ENCODE assay signal across 9 cellular contexts in the genomic region with DNA sequence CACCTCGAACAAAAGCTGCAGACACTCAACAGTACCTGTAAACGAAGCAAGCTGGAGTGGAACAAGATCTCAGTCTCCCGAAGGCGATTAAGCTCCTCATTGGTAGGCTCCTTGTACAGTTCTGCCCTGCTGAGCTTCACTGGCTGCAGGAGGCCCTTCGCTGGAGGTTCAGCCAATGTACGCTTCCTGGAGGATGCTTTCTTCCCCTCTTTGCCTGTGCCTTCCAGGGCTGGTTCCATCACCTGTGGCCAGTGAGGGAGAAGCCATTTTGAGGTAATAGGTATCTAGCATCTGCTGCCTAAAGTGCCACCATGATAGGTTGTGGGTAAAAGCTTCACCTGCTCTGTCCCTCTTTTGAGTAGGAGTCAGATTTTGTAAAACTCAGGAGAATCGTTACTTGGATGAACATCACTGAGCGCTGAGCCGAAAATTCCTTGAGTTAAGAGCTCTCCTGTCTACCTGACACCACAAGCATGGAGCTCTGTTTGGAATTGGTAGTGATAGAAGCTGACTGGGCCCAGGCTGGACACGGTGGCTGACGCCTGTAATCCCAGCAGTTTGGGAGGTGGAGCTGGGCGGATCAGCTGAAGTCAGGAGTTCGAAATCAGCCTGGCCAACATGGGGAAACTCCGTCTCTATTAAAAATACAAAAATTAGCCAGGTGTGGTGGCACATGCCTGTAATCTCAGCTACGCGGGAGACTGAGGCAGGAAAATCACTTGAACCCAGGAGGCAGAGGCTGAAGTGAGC. TPM values are rescaled to one million over a fixed set of nuclear protein-coding genes. Genes with fewer than 3 reads are reported as not detected.
DNase-seq lines count a peak whose midpoint lies in the region; ATAC-seq and TF ChIP-seq lines count a peak whose summit lies in the region.
"Had no signal": no experiment of that assay in that cellular context is flagged by ENCODE, and none has a peak within 500 bp of the region (broad histone marks: within the 10 kb centered on the region; RNA-seq: fewer than 3 reads in every experiment).

No MANE protein-coding gene starts in this region.

- peaks cover 42% of the 10 kb centered on the region for H3K36me3 Mint-ChIP-seq in MCF 10A (ENCODE audit: insufficient read depth, unreplicated experiment)

- DNase-seq in AG09309 (ENCODE audit: low read depth) = no peak
- DNase-seq in MCF 10A (ENCODE audit: unreplicated experiment) = no peak
- DNase-seq in NCI-H345 treated with DMSO at 0.1 percent for 48 hours (lab: John Stamatoyannopoulos, UW; ENCODE audit: unreplicated experiment) = no peak
- DNase-seq in NCI-H2081 treated with DMSO at 0.1 percent for 48 hours (lab: John Stamatoyannopoulos, UW) = no peak
- DNase-seq in activated CD4-positive, CD25-positive, alpha-beta regulatory T cell treated with anti-CD3 and anti-CD28 coated beads, Interleukin-2, amount 50 U/mL, for 72 hours = no peak
- DNase-seq: nucleus accumbens had no signal

- peak overlapping the region; percentile 89 for H3K27ac Mint-ChIP-seq in MCF 10A (ENCODE audit: low read depth, unreplicated experiment)

- no peak for ATAC-seq in HG02588 (IDR thresholded peaks at IDR 0.05; ENCODE audit: unreplicated experiment)

- H3K4me3 ChIP-seq in AG09309 (ENCODE audit: control insufficient read depth, low read depth, low read length) = peak overlapping the region; percentile 88
- peak overlapping the region; percentile 87 for H3K4me3 ChIP-seq in HUES6 (ENCODE audit: low read depth, low read length)
- H3K4me3 ChIP-seq in muscle layer of duodenum (ENCODE audit: low read depth in 1 of 2, low read length in 2 of 2) = peak overlapping the region; percentile 95 to 100

- H3K9me3 ChIP-seq in HUES6 (ENCODE audit: control insufficient read depth, insufficient read depth, low read depth, low read length) (no peaks in the 10 kb centered on the region), muscle layer of duodenum (ENCODE audit: control insufficient read depth in 1 of 2, low read length in 2 of 2) (no peaks in the 10 kb centered on the region)

- POLR2A ChIA-PET in MCF 10A (lab: Yijun Ruan, JAX) = interaction anchor here (0.8 to 2.6 kb wide), 6 partner anchors 12 to 182 kb away, joined by 3 to 21 read pairs (median 6); a partner anchor contains a TSS

- H3K27me3 ChIP-seq in HUES6 (ENCODE audit: control insufficient read depth, insufficient read depth, low read length) (no peaks in the 10 kb centered on the region), muscle layer of duodenum (ENCODE audit: low read depth, low read length) (no peaks in the 10 kb centered on the region)

- H3K36me3 ChIP-seq in HUES6 (ENCODE audit: control insufficient read depth, insufficient read depth, low read length) (peaks cover 47% of the 10 kb centered on the region), muscle layer of duodenum (ENCODE audit: control insufficient read depth in 1 of 2, insufficient read depth in 2 of 2, low read length in 2 of 2) (peaks cover 39 to 47% of the 10 kb centered on the region in 2 donors)

- BruUV-seq in MCF 10A (replicated peaks; lab: Mats Ljungman, UMichigan) = no TSS peak

- no peaks in the 10 kb centered on the region for H3K27me3 Mint-ChIP-seq in MCF 10A (ENCODE audit: insufficient read depth, unreplicated experiment)

- H3K4me1 ChIP-seq in HUES6 (ENCODE audit: control insufficient read depth, insufficient read depth, low read length) (no peaks in the 10 kb centered on the region), muscle layer of duodenum (ENCODE audit: control insufficient read depth in 1 of 2, insufficient read depth in 2 of 2, low read length in 2 of 2) (peaks cover 7 to 17% of the 10 kb centered on the region in 2 donors)

- H3K27ac ChIP-seq in HUES6 (ENCODE audit: low read depth, low read length) = no peak overlapping the region
- no peak overlapping the region for H3K27ac ChIP-seq in muscle layer of duodenum (ENCODE audit: low read length)

- no peaks in the 10 kb centered on the region for H3K9me3 Mint-ChIP-seq in MCF 10A (ENCODE audit: unreplicated experiment)

- intact Hi-C loops in MCF 10A (cut with micrococcal nuclease) = loop anchor here (2.0 kb wide), 1 partner anchor 50 kb away; no protein-coding TSS in a partner anchor

- H3K4me1 Mint-ChIP-seq in MCF 10A (ENCODE audit: insufficient read depth, unreplicated experiment) = peaks cover 10% of the 10 kb centered on the region

- peak overlapping the region; percentile 97 for H3K4me3 Mint-ChIP-seq in MCF 10A (ENCODE audit: unreplicated experiment)

- CTCF ChIA-PET in MCF 10A (lab: Yijun Ruan, JAX) = interaction anchor here (0.6 to 3.8 kb wide), 14 partner anchors 8 to 363 kb away, joined by 3 to 33 read pairs (median 4); a partner anchor contains a TSS

- H3K9ac ChIP-seq in HUES6 (ENCODE audit: low read length) = no peak overlapping the region

- no peak for TF ChIP-seq CTCF in AG09309 (IDR thresholded peaks at IDR 0.05; ENCODE audit: control insufficient read depth, insufficient read depth, low read depth, low read length, missing control alignments)
- TF ChIP-seq CTCF in MCF 10A (IDR thresholded peaks at IDR 0.05; ENCODE audit: unreplicated experiment) = no peak

RNA-seq across cellular contexts. Expression of a gene that starts 1.4 kb away (rescaled TPM):
- 37.2 and 48.6 TPM in 2 replicates for total RNA-seq in MCF 10A (2022)

RNA-seq across cellular contexts. Expression of a gene that starts 25.0 kb away (rescaled TPM):
- total RNA-seq in MCF 10A (2022) = 0.83 and 0.89 TPM in 2 replicates

RNA-seq across cellular contexts. Expression of a gene that starts 51.7 kb away (rescaled TPM):
- 12.5 and 13.0 TPM in 2 replicates for total RNA-seq in MCF 10A (2022)
